Comparison of ENCODE assay signal across 8 cellular contexts in the genomic region with DNA sequence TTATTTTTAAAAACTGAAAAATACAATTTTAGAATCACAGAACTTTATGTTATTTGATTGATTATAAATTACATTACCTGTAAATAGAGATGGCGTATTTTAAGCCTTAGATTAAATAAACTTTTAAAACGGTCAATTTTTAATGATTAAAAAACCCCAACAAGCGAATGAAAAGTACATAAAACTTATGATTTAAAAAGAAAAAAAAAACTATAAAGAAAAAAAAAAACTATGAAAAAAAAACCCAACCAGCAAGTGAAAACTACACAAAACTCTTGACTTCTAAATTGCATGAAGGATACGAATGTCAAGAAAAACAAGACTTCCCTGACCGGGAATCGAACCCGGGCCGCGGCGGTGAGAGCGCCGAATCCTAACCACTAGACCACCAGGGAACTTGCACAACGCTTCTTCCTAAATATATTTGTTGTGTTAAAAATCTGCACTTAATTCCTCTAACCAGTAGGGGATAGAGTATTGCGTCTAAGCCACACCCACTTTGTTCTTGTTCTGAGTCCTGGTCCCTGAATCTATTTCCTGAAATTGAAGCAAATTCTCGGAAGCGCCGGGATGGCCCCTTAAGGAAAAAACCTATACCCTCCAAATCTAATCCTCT. TPM values are rescaled to one million over a fixed set of nuclear protein-coding genes. Genes with fewer than 3 reads are reported as not detected.
DNase-seq lines count a peak whose midpoint lies in the region; ATAC-seq and TF ChIP-seq lines count a peak whose summit lies in the region.

No MANE protein-coding gene starts in this region.

- TF ChIP-seq CTCF in lower leg skin (IDR thresholded peaks at IDR 0.05) = no peak

- H3K4me2 ChIP-seq in BLaER1 treated with 17β-estradiol and CSF1 and Interleukin-3, amounts not matched to agents 10 nM and 100 nM = peak overlapping the region in 10 of 11 experiments; percentile 63 to 83 (median 81); a peak in 20 of 22 replicates

- peak overlapping the region; percentile 59 to 83 (median 73) for H3K4me3 ChIP-seq in BLaER1 treated with 17β-estradiol and CSF1 and Interleukin-3, amounts not matched to agents 10 nM and 100 nM
- peak overlapping the region; percentile 35 for H3K4me3 ChIP-seq in lower leg skin (ENCODE audit: low read depth, poor library complexity, severe bottlenecking)

- no peaks in the 10 kb centered on the region for H4K20me1 ChIP-seq in BLaER1 treated with 17β-estradiol and CSF1 and Interleukin-3, amounts not matched to agents 10 nM and 100 nM

- peak overlapping the region; percentile 81 to 92 (median 86) for H3K9ac ChIP-seq in BLaER1 treated with 17β-estradiol and CSF1 and Interleukin-3, amounts not matched to agents 10 nM and 100 nM

- H3K27ac ChIP-seq in BLaER1 treated with 17β-estradiol and CSF1 and Interleukin-3, amounts not matched to agents 10 nM and 100 nM = peak overlapping the region; percentile 72 to 96 (median 91)

- H3K4me1 ChIP-seq in BLaER1 treated with 17β-estradiol and CSF1 and Interleukin-3, amounts not matched to agents 10 nM and 100 nM = peaks cover 5 to 19% (median 14%) of the 10 kb centered on the region in 10 experiments

- 14 to 15% methylated on average over 17 of the region's 17 CpGs for WGBS in lower leg skin, 2 donors

- TF ChIP-seq POLR2A in lower leg skin (IDR thresholded peaks at IDR 0.05) = no peak

- no peaks in the 10 kb centered on the region for H3K36me3 ChIP-seq in BLaER1 treated with 17β-estradiol and CSF1 and Interleukin-3, amounts not matched to agents 10 nM and 100 nM

- ATAC-seq in GM19372 (IDR thresholded peaks at IDR 0.05; ENCODE audit: low read depth, unreplicated experiment) = peak; percentile 78
- peak; percentile 82 for ATAC-seq in HG03520 (IDR thresholded peaks at IDR 0.05; ENCODE audit: unreplicated experiment)

- intact Hi-C loops in lower leg skin (cut with DNase I; ENCODE audit: low total_unique reads) = loop anchor here (5.0 kb wide), 1 partner anchor 177 kb away; the partner anchor contains the start of gene HINT3

- no peaks in the 10 kb centered on the region for H3K27me3 ChIP-seq in BLaER1 treated with 17β-estradiol and CSF1 and Interleukin-3, amounts not matched to agents 10 nM and 100 nM

- DNase-seq in NCI-H526 treated with DMSO at 0.1 percent for 48 hours (lab: John Stamatoyannopoulos, UW) = peak; percentile 92
- peak; percentile 79 to 82 for DNase-seq in activated CD4-positive, alpha-beta T cell treated with anti-CD3 and anti-CD28 coated beads, Interleukin-2, amount 50 U/mL, for 4 hours
- DNase-seq in ecto neural progenitor cell (ENCODE audit: low spot score) = peak; percentile 89
- DNase-seq in lower leg skin (ENCODE audit: low spot score in 2 of 2) = peak; percentile 92 to 97
- DNase-seq in stimulated activated CD4-positive, alpha-beta T cell treated with anti-CD3 and anti-CD28 coated beads, Interleukin-4, amount 100 ng/mL, for 24 hours = peak; percentile 85

- peaks cover 0 to 7% (median 0%) of the 10 kb centered on the region in 11 experiments; a peak in 2 of 22 replicates for H3K9me3 ChIP-seq in BLaER1 treated with 17β-estradiol and CSF1 and Interleukin-3, amounts not matched to agents 10 nM and 100 nM (replicated peaks in 1 of 11)

RNA-seq across cellular contexts. Expression of gene NCOA7, which starts 10.7 kb away (rescaled TPM):
- 10 to 100 TPM in 3 of 4 donors, 1 to 10 TPM in 1; 6.8 to 14.9 (median 13.3) TPM for total RNA-seq in lower leg skin

RNA-seq across cellular contexts. Expression of gene HEY2, which starts 30.6 kb away (rescaled TPM):
- 1 to 10 TPM in 2 of 4 donors, under 1 TPM in 2; 0.65 to 2.9 (median 1.5) TPM for total RNA-seq in lower leg skin

Comparison
In these comparisons a context has a peak if more than half of its experiments do, and no peak if none do; other contexts are left out.
1. Peak in every context shown above with its lines: DNase-seq, ATAC-seq, H3K4me3 ChIP-seq and H3K27ac ChIP-seq.